In genomic region chr1:147825586-147825985, GRCh38 we compare ENCODE assay signal across 28 cellular contexts.
DNase-seq lines count a peak whose midpoint lies in the region; ATAC-seq, FAIRE-seq and TF ChIP-seq lines count a peak whose summit lies in the region.
"Had no signal": no experiment of that assay in that cellular context is flagged by ENCODE, and none has a peak within 500 bp of the region (broad histone marks: within the 10 kb centered on the region; RNA-seq: fewer than 3 reads in every experiment).

No MANE protein-coding gene starts in this region.

- TF ChIP-seq RAD21 in H1 (IDR thresholded peaks at IDR 0.05 in 1 of 2, conservative IDR thresholded peaks at IDR 0.05 in 1 of 2; ENCODE audit: low read depth in 2 of 2, low read length in 2 of 2), result no peak

- H3K79me2 ChIP-seq in H1 (ENCODE audit: control insufficient read depth in 1 of 2, insufficient read depth in 2 of 2, low read length in 2 of 2), result no peaks in the 10 kb centered on the region
- H3K79me2 ChIP-seq in trophoblast cell (ENCODE audit: control insufficient read depth, insufficient read depth, low read length, poor library complexity), result no peaks in the 10 kb centered on the region

- no peak overlapping the region for H3K56ac ChIP-seq in H1 (replicated peaks; ENCODE audit: insufficient read length, low read depth, low read length)

- H3K4ac ChIP-seq in H1 (replicated peaks; ENCODE audit: insufficient read length, low read depth, low read length) (no peak overlapping the region), trophoblast cell (ENCODE audit: low read depth, low read length) (no peak overlapping the region)

- TF ChIP-seq EP300 in H1 (IDR thresholded peaks at IDR 0.05; ENCODE audit: borderline replicate concordance in 1 of 2, low read depth in 2 of 2, low read length in 2 of 2), result no peak

- no peak overlapping the region for H3K14ac ChIP-seq in H1 (ENCODE audit: insufficient read length)
- no peak overlapping the region for H3K14ac ChIP-seq in trophoblast cell (ENCODE audit: low read length)

- H4K91ac ChIP-seq in H1 (replicated peaks; ENCODE audit: insufficient read length, low read length), result peak overlapping the region; percentile 65
- H4K91ac ChIP-seq in trophoblast cell (ENCODE audit: low read depth, low read length), result no peak overlapping the region

- H2BK20ac ChIP-seq in H1 (ENCODE audit: low read length), result no peak overlapping the region

- H2AK5ac ChIP-seq in H1 (ENCODE audit: low read depth, low read length), result no peak overlapping the region
- H2AK5ac ChIP-seq in trophoblast cell (ENCODE audit: low read length), result no peak overlapping the region

- no peak overlapping the region for H4K12ac ChIP-seq in trophoblast cell (ENCODE audit: low read depth, low read length)

- POLR2A ChIA-PET in H1 (lab: Charles Lee; ENCODE audit: partially characterized antibody), result no interaction called here

- H3K18ac ChIP-seq in H1 (ENCODE audit: extremely low read depth, low read length), result no peak overlapping the region
- no peak overlapping the region for H3K18ac ChIP-seq in trophoblast cell (ENCODE audit: low read length)

- H2BK5ac ChIP-seq in H1 (ENCODE audit: low read depth, low read length) (no peak overlapping the region), trophoblast cell (ENCODE audit: low read depth, low read length, poor library complexity) (no peak overlapping the region)

- H2BK15ac ChIP-seq in H1 (ENCODE audit: low read length), result no peak overlapping the region

- H2BK120ac ChIP-seq in H1 (replicated peaks; ENCODE audit: low read depth, low read length) (no peak overlapping the region), trophoblast cell (ENCODE audit: insufficient read depth, low read length, poor library complexity) (no peak overlapping the region)

- peak; percentile 40 to 57 for ATAC-seq in activated naive CD4-positive, alpha-beta T cell treated with anti-CD3 and anti-CD28 coated beads, Interleukin-2, amount 50 U/mL, for 72 hours
- ATAC-seq in omental fat pad (ENCODE audit: low FRiP score), result no peak
- ATAC-seq: GM12878 had no signal

- H3K27me3 ChIP-seq in H1 (replicated peaks in 1 of 4; ENCODE audit: control insufficient read depth in 3 of 4, extremely low read depth in 1 of 4, insufficient read depth in 3 of 4, low read length in 3 of 4), result no peaks in the 10 kb centered on the region
- H3K27me3 ChIP-seq in trophoblast cell (ENCODE audit: insufficient read depth, low read length), result no peaks in the 10 kb centered on the region
- H3K27me3 ChIP-seq: BLaER1 had no signal

- peak overlapping the region; percentile 75; the same call in 1 of the 2 replicates for H2BK12ac ChIP-seq in H1 (ENCODE audit: low read depth, low read length)
- no peak overlapping the region for H2BK12ac ChIP-seq in trophoblast cell (ENCODE audit: low read length)

- H4K20me1 ChIP-seq in H1 (replicated peaks in 1 of 2; ENCODE audit: control insufficient read depth in 1 of 2, insufficient read depth in 2 of 2, low read length in 2 of 2), result no peaks in the 10 kb centered on the region
- H4K20me1 ChIP-seq: BLaER1 had no signal

- H3K27ac ChIP-seq in H1 (ENCODE audit: low read depth, low read length), result no peak overlapping the region
- H3K27ac ChIP-seq in trophoblast cell (ENCODE audit: low read depth, low read length), result no peak overlapping the region
- H3K27ac ChIP-seq: BLaER1 had no signal

- H3K36me3 Mint-ChIP-seq in activated naive CD4-positive, alpha-beta T cell treated with anti-CD3 and anti-CD28 coated beads, Interleukin-2, amount 50 U/mL, for 72 hours, result no peaks in the 10 kb centered on the region
- H3K36me3 Mint-ChIP-seq: CD14-positive monocyte; CD4-positive, alpha-beta memory T cell; CD4-positive, CD25-positive, alpha-beta regulatory T cell had no signal

- in situ Hi-C loops in GM13976 (cut with MboI; ENCODE audit: low sequenced_read_pairs, unreplicated experiment), result no loop called here

- H2AFZ ChIP-seq in H1 (ENCODE audit: low read length) (no peak overlapping the region), trophoblast cell (ENCODE audit: insufficient read depth, low read length, poor library complexity) (no peak overlapping the region)

- TF ChIP-seq CTCF in H1 (IDR thresholded peaks at IDR 0.05; ENCODE audit: control extremely low read depth in 1 of 3, insufficient read depth in 1 of 3, low read depth in 1 of 3, low read length in 3 of 3), result no peak
- TF ChIP-seq CTCF in GM13976 (IDR thresholded peaks at IDR 0.05; ENCODE audit: borderline replicate concordance, control extremely low read depth, extremely low read depth, insufficient read depth, missing control alignments), result no peak
- TF ChIP-seq CTCF in omental fat pad (IDR thresholded peaks at IDR 0.05), result no peak

- H4K5ac ChIP-seq in H1 (ENCODE audit: insufficient read length, low read depth, low read length), result no peak overlapping the region

- no peak overlapping the region for H3K27ac Mint-ChIP-seq in activated naive CD4-positive, alpha-beta T cell treated with anti-CD3 and anti-CD28 coated beads, Interleukin-2, amount 50 U/mL, for 72 hours
- H3K27ac Mint-ChIP-seq: CD14-positive monocyte; CD4-positive, alpha-beta memory T cell; CD4-positive, CD25-positive, alpha-beta regulatory T cell; CD8-positive, alpha-beta memory T cell had no signal

- CTCF ChIA-PET in H1 (lab: Charles Lee; ENCODE audit: partially characterized antibody), result interaction anchor here (0.6 to 0.8 kb wide), 2 partner anchors 63 to 160 kb away, joined by 3 read pairs; no protein-coding TSS in a partner anchor

- no peak overlapping the region for H3K23ac ChIP-seq in H1 (ENCODE audit: insufficient read length)
- H3K23ac ChIP-seq in trophoblast cell (ENCODE audit: low read length), result peak overlapping the region; percentile 58

- H3K79me1 ChIP-seq in H1 (ENCODE audit: low read depth, low read length) (no peaks in the 10 kb centered on the region), trophoblast cell (ENCODE audit: low read length) (no peaks in the 10 kb centered on the region)

- H3K9me3 ChIP-seq in H1 (ENCODE audit: insufficient read depth in 2 of 2, low read depth in 1 of 2, low read length in 1 of 2) (no peaks in the 10 kb centered on the region), trophoblast cell (ENCODE audit: insufficient read depth, low read depth, low read length) (no peaks in the 10 kb centered on the region)
- H3K9me3 ChIP-seq: BE2C, BLaER1 had no signal

- no peak for TF ChIP-seq POLR2A in H1 (IDR thresholded peaks at IDR 0.05; ENCODE audit: control extremely low read depth in 1 of 2, low read depth in 2 of 2, low read length in 2 of 2)

- FAIRE-seq in H1 (lab: Jason Lieb, UNC), result no peak
- no peak for FAIRE-seq in frontal cortex (lab: Jason Lieb, UNC)
- FAIRE-seq: A204.1, GM12878, GM12892, GM19239 had no signal

- H3K4me3 ChIP-seq in H1 (ENCODE audit: extremely low read depth in 1 of 4, insufficient read depth in 2 of 4, low read depth in 3 of 4, low read length in 4 of 4) (no peak overlapping the region), trophoblast cell (ENCODE audit: low read depth, low read length) (no peak overlapping the region)
- H3K4me3 ChIP-seq: BLaER1, GM12878 had no signal

- no peak overlapping the region for H3K9ac ChIP-seq in H1 (replicated peaks in 1 of 4; ENCODE audit: extremely low read depth in 1 of 4, low read depth in 3 of 4, low read length in 3 of 4)
- no peak overlapping the region for H3K9ac ChIP-seq in trophoblast cell (ENCODE audit: low read length)
- H3K9ac ChIP-seq: BLaER1 had no signal

- peaks cover 3% of the 10 kb centered on the region; the same call in 1 of the 2 replicates for H3K23me2 ChIP-seq in H1 (ENCODE audit: low read depth, low read length)

- H4K8ac ChIP-seq in H1 (ENCODE audit: extremely low read depth, insufficient read depth, low read length) (no peak overlapping the region), trophoblast cell (ENCODE audit: low read depth, low read length) (no peak overlapping the region)

- WGBS in H1 (ENCODE audit: extremely low coverage in 1 of 2, insufficient coverage in 1 of 2, insufficient read length in 1 of 2, insufficient replicate concordance in 2 of 2, low coverage in 1 of 2, low lambda C conversion rate in 2 of 2, missing lambda C conversion rate in 1 of 2), 2 experiments, result 81% methylated on average over 1 of the region's 1 CpG; no CpG with 5 or more reads in 1 of the 2 experiments
- no CpG with 5 or more reads among the region's 1 CpG for WGBS in trophoblast cell (ENCODE audit: extremely low coverage, insufficient coverage, insufficient read length)

- no peak for DNase-seq in activated naive CD4-positive, alpha-beta T cell treated with anti-CD3 and anti-CD28 coated beads, Interleukin-2, amount 50 U/mL, for 72 hours (ENCODE audit: low spot score in 2 of 2)
- no peak for DNase-seq in activated naive CD4-positive, alpha-beta T cell (lab: John Stamatoyannopoulos, UW)
- DNase-seq in H1 (ENCODE audit: low read depth in 1 of 2, low spot score in 2 of 2) (no peak), trophoblast cell (no peak), GM13976 (ENCODE audit: low spot score) (no peak), frontal cortex (ENCODE audit: low spot score in 2 of 2) (no peak), omental fat pad (ENCODE audit: low spot score) (no peak)
- DNase-seq: 8988T; ACHN; BE2C; C1 segment of cervical spinal cord; CD4-positive, alpha-beta memory T cell; CD4-positive, CD25-positive, alpha-beta regulatory T cell; CD8-positive, alpha-beta memory T cell; COR-L47; DMS 273 treated with DMSO at 0.1 percent for 48 hours; DMS153; DMS53; DMS79; DND-41; EL; GDM1 had no signal

- H3K36me3 ChIP-seq in H1 (ENCODE audit: control insufficient read depth in 2 of 4, insufficient read depth in 4 of 4, low read length in 3 of 4), result no peaks in the 10 kb centered on the region
- H3K36me3 ChIP-seq in trophoblast cell (ENCODE audit: control insufficient read depth in 1 of 2, insufficient read depth in 2 of 2, low read length in 2 of 2), result no peaks in the 10 kb centered on the region
- H3K36me3 ChIP-seq: BE2C, BLaER1 had no signal

- H3K4me2 ChIP-seq in H1 (ENCODE audit: insufficient read depth in 1 of 2, low read depth in 2 of 2, low read length in 2 of 2), result no peak overlapping the region
- H3K4me2 ChIP-seq in trophoblast cell (ENCODE audit: low read length), result no peak overlapping the region
- H3K4me2 ChIP-seq: BLaER1 had no signal

- no peaks in the 10 kb centered on the region for H3K9me3 Mint-ChIP-seq in activated naive CD4-positive, alpha-beta T cell treated with anti-CD3 and anti-CD28 coated beads, Interleukin-2, amount 50 U/mL, for 72 hours
- H3K9me3 Mint-ChIP-seq: CD8-positive, alpha-beta memory T cell had no signal

- no peaks in the 10 kb centered on the region for H3K4me1 ChIP-seq in H1 (replicated peaks in 1 of 4; ENCODE audit: control insufficient read depth in 3 of 4, insufficient read depth in 4 of 4, low read length in 3 of 4)
- H3K4me1 ChIP-seq in trophoblast cell (ENCODE audit: control insufficient read depth in 1 of 2, insufficient read depth in 2 of 2, low read length in 2 of 2), result peaks cover 0 to 2% of the 10 kb centered on the region in 2 experiments
- H3K4me1 ChIP-seq: BE2C, BLaER1 had no signal

TF ChIP-seq in H1, 55 proteins besides CTCF, POLR2A, EP300 and RAD21 (continues in another document):
- TF ChIP-seq ASH2L (IDR thresholded peaks at IDR 0.05; ENCODE audit: low read length) (no peak), GABPA (IDR thresholded peaks at IDR 0.05; ENCODE audit: borderline replicate concordance, insufficient read depth, low read length) (no peak), TBP (IDR thresholded peaks at IDR 0.05; ENCODE audit: low read depth, low read length) (no peak), CHD2 (IDR thresholded peaks at IDR 0.05; ENCODE audit: low read length) (no peak), CHD1 (IDR thresholded peaks at IDR 0.05; ENCODE audit: low read depth, low read length) (no peak), CREB1 (IDR thresholded peaks at IDR 0.05) (no peak)
